ENCODE assay signal across 8 cellular contexts in genomic region chr11:96390403-96390830, GRCh38. TPM values are rescaled to one million over a fixed set of nuclear protein-coding genes. Genes with fewer than 3 reads are reported as not detected.
DNase-seq lines count a peak whose midpoint lies in the region; ATAC-seq and TF ChIP-seq lines count a peak whose summit lies in the region.

No MANE protein-coding gene starts in this region.

- no peaks in the 10 kb centered on the region for H3K27me3 ChIP-seq in osteoblast (ENCODE audit: insufficient read depth, low read length)

- no peaks in the 10 kb centered on the region for H3K36me3 ChIP-seq in osteoblast (ENCODE audit: insufficient read depth, low read length)

- no peaks in the 10 kb centered on the region for H3K9me3 ChIP-seq in osteoblast (ENCODE audit: low read depth, low read length)

- H2AFZ ChIP-seq in osteoblast (ENCODE audit: low read length), result peak overlapping the region; percentile 92

- peak; percentile 35 for DNase-seq in fibroblast of mammary gland (ENCODE audit: low read depth)
- no peak for DNase-seq in osteoblast (ENCODE audit: insufficient read length, low spot score, missing footprints)
- no peak for DNase-seq in effector CD4-positive, alpha-beta T cell
- no peak for DNase-seq in GM20000 (ENCODE audit: low spot score)
- DNase-seq in NCI-H1436 (lab: John Stamatoyannopoulos, UW), result no peak

- H3K79me2 ChIP-seq in osteoblast (ENCODE audit: insufficient read depth, low read length), result peaks cover 70% of the 10 kb centered on the region

- H3K4me1 ChIP-seq in osteoblast (ENCODE audit: insufficient read depth, low read length), result peaks cover 25% of the 10 kb centered on the region

- H3K4me3 ChIP-seq in fibroblast of mammary gland (ENCODE audit: control insufficient read depth, low read depth, low read length) (peak overlapping the region; percentile 90), osteoblast (ENCODE audit: insufficient read depth, low read length) (peak overlapping the region; percentile 93)

- TF ChIP-seq CTCF in fibroblast of mammary gland (conservative IDR thresholded peaks at IDR 0.05; ENCODE audit: control insufficient read depth, insufficient read depth, low read depth, low read length), result no peak
- TF ChIP-seq CTCF in osteoblast (IDR thresholded peaks at IDR 0.05; ENCODE audit: extremely low read depth, low read depth, low read length), result no peak
- no peak for TF ChIP-seq CTCF in GM20000 (IDR thresholded peaks at IDR 0.05; ENCODE audit: extremely low read depth, missing control alignments)

- H3K4me2 ChIP-seq in osteoblast (ENCODE audit: insufficient read depth, low read length), result peak overlapping the region; percentile 97

- H4K20me1 ChIP-seq in osteoblast (ENCODE audit: insufficient read depth, low read length), result no peaks in the 10 kb centered on the region

- peak overlapping the region; percentile 95 for H3K27ac ChIP-seq in osteoblast (ENCODE audit: low read depth, low read length)

- peak; percentile 5 for ATAC-seq in GM21529 (IDR thresholded peaks at IDR 0.05; ENCODE audit: unreplicated experiment)
- ATAC-seq in SK-N-SH treated with all-trans-retinoic acid at 6 μM for 48 hours, result peak; percentile 3; the same call in 2 of the 3 replicates
- ATAC-seq in HG03175 (IDR thresholded peaks at IDR 0.05; ENCODE audit: unreplicated experiment), result no peak

TF ChIP-seq in SK-N-SH treated with all-trans-retinoic acid at 6 μM for 48 hours, 23 proteins besides CTCF, POLR2A, EP300 and RAD21:
- TF ChIP-seq CREB5 (CRISPR knock-in tag; IDR thresholded peaks at IDR 0.05; ENCODE audit: low read depth) (no peak), TOX (CRISPR knock-in tag; IDR thresholded peaks at IDR 0.05; ENCODE audit: borderline replicate concordance) (no peak), PPARA (CRISPR knock-in tag; IDR thresholded peaks at IDR 0.05; ENCODE audit: borderline replicate concordance) (no peak), ARNTL (CRISPR knock-in tag; IDR thresholded peaks at IDR 0.05; ENCODE audit: borderline replicate concordance, low read depth) (no peak), ZNF70 (CRISPR knock-in tag; IDR thresholded peaks at IDR 0.05) (no peak), CSDC2 (CRISPR knock-in tag; IDR thresholded peaks at IDR 0.05) (no peak), CSRNP3 (CRISPR knock-in tag; IDR thresholded peaks at IDR 0.05) (no peak), ZFP30 (CRISPR knock-in tag; IDR thresholded peaks at IDR 0.05) (no peak), SNAI2 (CRISPR knock-in tag; IDR thresholded peaks at IDR 0.05) (no peak), TSHZ2 (CRISPR knock-in tag; IDR thresholded peaks at IDR 0.05) (no peak), TCF4 (CRISPR knock-in tag; IDR thresholded peaks at IDR 0.05; ENCODE audit: borderline replicate concordance) (no peak)

RNA-seq across cellular contexts. Expression of gene JRKL, which starts 0.6 kb away (rescaled TPM):
- total RNA-seq in osteoblast, result 8.5 and 9.8 TPM in 2 replicates

RNA-seq across cellular contexts. Expression of gene CCDC82, which starts 0.7 kb away (rescaled TPM):
- total RNA-seq in osteoblast, result 19.5 and 21.8 TPM in 2 replicates

RNA-seq across cellular contexts. Expression of gene MAML2, which starts 47.4 kb away (rescaled TPM):
- total RNA-seq in osteoblast, result 17.4 and 19.2 TPM in 2 replicates
